In genomic region chr3:120424506-120424905, GRCh38 we compare ENCODE assay signal across 22 cellular contexts. TPM values are rescaled to one million over a fixed set of nuclear protein-coding genes. Genes with fewer than 3 reads are reported as not detected.
DNase-seq lines count a peak whose midpoint lies in the region; ATAC-seq and TF ChIP-seq lines count a peak whose summit lies in the region.
"Had no signal": no experiment of that assay in that cellular context is flagged by ENCODE, and none has a peak within 500 bp of the region (broad histone marks: within the 10 kb centered on the region; RNA-seq: fewer than 3 reads in every experiment).

No MANE protein-coding gene starts in this region.

- H3K9me3 ChIP-seq in adipocyte (ENCODE audit: control insufficient read depth, low read length) (no peaks in the 10 kb centered on the region), transverse colon (no peaks in the 10 kb centered on the region)

- no peaks in the 10 kb centered on the region for H3K9me3 Mint-ChIP-seq in nephron
- H3K9me3 Mint-ChIP-seq in effector memory CD8-positive, alpha-beta T cell = no peaks in the 10 kb centered on the region
- H3K9me3 Mint-ChIP-seq in stimulated activated naive B cell treated with anti-CD40 and anti-IgM and Interleukin-4, amounts not matched to agents 10 μg/mL and 1 μg/mL and 100 μg/mL, for 72 hours = no peaks in the 10 kb centered on the region
- H3K9me3 Mint-ChIP-seq: activated CD8-positive, alpha-beta T cell treated with anti-CD3 and anti-CD28 coated beads for 36 hours; GM23338; neural crest cell; stimulated activated effector memory CD8-positive, alpha-beta T cell treated with anti-CD3 and anti-CD28 coated beads, Interleukin-12 subunit alpha, Interleukin-12 subunit beta, amount 100 ng/mL, for 72 hours; type B pancreatic cell had no signal

- peak overlapping the region; percentile 68 for H3K9ac ChIP-seq in adipocyte (ENCODE audit: low read length)

- TF ChIP-seq EP300 in transverse colon (IDR thresholded peaks at IDR 0.05; ENCODE audit: low read depth) = no peak

- no peaks in the 10 kb centered on the region for H3K27me3 Mint-ChIP-seq in nephron (ENCODE audit: low read depth)
- peaks cover 38 to 45% of the 10 kb centered on the region in 2 donors for H3K27me3 Mint-ChIP-seq in effector memory CD8-positive, alpha-beta T cell
- peaks cover 6 to 17% of the 10 kb centered on the region in 2 donors for H3K27me3 Mint-ChIP-seq in stimulated activated naive B cell treated with anti-CD40 and anti-IgM and Interleukin-4, amounts not matched to agents 10 μg/mL and 1 μg/mL and 100 μg/mL, for 72 hours
- H3K27me3 Mint-ChIP-seq: type B pancreatic cell had no signal

- H3K27me3 ChIP-seq in adipocyte (replicated peaks; ENCODE audit: control insufficient read depth, insufficient read depth, low read length) (no peaks in the 10 kb centered on the region), transverse colon (no peaks in the 10 kb centered on the region)
- H3K27me3 ChIP-seq: cardiac muscle cell, dorsolateral prefrontal cortex had no signal

- H3K27ac ChIP-seq in transverse colon = peak overlapping the region; percentile 39 to 84 (median 80)
- H3K27ac ChIP-seq: cardiac muscle cell had no signal

- peak overlapping the region; percentile 87 to 91 (median 88) for H3K27ac Mint-ChIP-seq in nephron
- no peak overlapping the region for H3K27ac Mint-ChIP-seq in effector memory CD8-positive, alpha-beta T cell
- no peak overlapping the region for H3K27ac Mint-ChIP-seq in stimulated activated naive B cell treated with anti-CD40 and anti-IgM and Interleukin-4, amounts not matched to agents 10 μg/mL and 1 μg/mL and 100 μg/mL, for 72 hours
- H3K27ac Mint-ChIP-seq: activated CD8-positive, alpha-beta T cell treated with anti-CD3 and anti-CD28 coated beads for 36 hours; GM23338; stimulated activated effector memory CD8-positive, alpha-beta T cell treated with anti-CD3 and anti-CD28 coated beads, Interleukin-12 subunit alpha, Interleukin-12 subunit beta, amount 100 ng/mL, for 72 hours; type B pancreatic cell had no signal

- H3K4me3 ChIP-seq in adipocyte (ENCODE audit: low read length) (peak overlapping the region; percentile 18), transverse colon (no peak overlapping the region)
- H3K4me3 ChIP-seq: cardiac muscle cell, dorsolateral prefrontal cortex, GM23338, skin epidermis had no signal

- H3K36me3 ChIP-seq in adipocyte (ENCODE audit: control insufficient read depth, insufficient read depth, low read length, severe bottlenecking) = peaks cover 35% of the 10 kb centered on the region
- no peaks in the 10 kb centered on the region for H3K36me3 ChIP-seq in transverse colon
- H3K36me3 ChIP-seq: cardiac muscle cell had no signal

- H3K4me1 Mint-ChIP-seq in nephron = peaks cover 90% of the 10 kb centered on the region
- H3K4me1 Mint-ChIP-seq in effector memory CD8-positive, alpha-beta T cell (ENCODE audit: low read depth in 2 of 2) = no peaks in the 10 kb centered on the region
- H3K4me1 Mint-ChIP-seq in stimulated activated naive B cell treated with anti-CD40 and anti-IgM and Interleukin-4, amounts not matched to agents 10 μg/mL and 1 μg/mL and 100 μg/mL, for 72 hours = no peaks in the 10 kb centered on the region
- H3K4me1 Mint-ChIP-seq: stimulated activated effector memory CD8-positive, alpha-beta T cell treated with anti-CD3 and anti-CD28 coated beads, Interleukin-12 subunit alpha, Interleukin-12 subunit beta, amount 100 ng/mL, for 72 hours had no signal

- TF ChIP-seq POLR2A in transverse colon (IDR thresholded peaks at IDR 0.05) = no peak

- TF ChIP-seq CTCF in nephron (IDR thresholded peaks at IDR 0.05; ENCODE audit: unreplicated experiment in 3 of 3) (no peak), transverse colon (IDR thresholded peaks at IDR 0.05) (no peak)

- ATAC-seq in Right ventricle myocardium superior (ENCODE audit: poor library complexity) (peak; percentile 34), GM21619 (IDR thresholded peaks at IDR 0.05; ENCODE audit: unreplicated experiment) (no peak)
- ATAC-seq in effector memory CD8-positive, alpha-beta T cell (replicated peaks) = no peak
- ATAC-seq in stimulated activated naive B cell treated with anti-CD40 and anti-IgM and Interleukin-4, amounts not matched to agents 10 μg/mL and 1 μg/mL and 100 μg/mL, for 72 hours (replicated peaks) = no peak
- ATAC-seq: activated CD8-positive, alpha-beta T cell treated with anti-CD3 and anti-CD28 coated beads for 36 hours; GM23338; stimulated activated effector memory CD8-positive, alpha-beta T cell treated with anti-CD3 and anti-CD28 coated beads, Interleukin-12 subunit alpha, Interleukin-12 subunit beta, amount 100 ng/mL, for 72 hours had no signal

- no peak for DNase-seq in adipocyte (ENCODE audit: low read depth)
- DNase-seq in Right ventricle myocardium superior = peak; percentile 64
- no peak for DNase-seq in transverse colon
- no peak for DNase-seq in effector memory CD8-positive, alpha-beta T cell
- no peak for DNase-seq in stimulated activated naive B cell treated with anti-CD40 and anti-IgM and Interleukin-4, amounts not matched to agents 10 μg/mL and 1 μg/mL and 100 μg/mL, for 72 hours
- DNase-seq: activated CD8-positive, alpha-beta T cell treated with anti-CD3 and anti-CD28 coated beads for 36 hours; activated gamma-delta T cell treated with Interleukin-2 at 50 U/mL for 16 hours; activated T-cell treated with anti-CD3 and anti-CD28 coated beads, Interleukin-2, amount 50 U/mL, for 1 hour; C1 segment of cervical spinal cord; DND-41; dorsolateral prefrontal cortex; NCI-H187; NCI-H69; stimulated activated CD4-positive, alpha-beta T cell treated with anti-CD3 and anti-CD28 coated beads, Interleukin-1b, Interleukin-23, amount 100 ng/mL, for 48 hours had no signal

- in situ Hi-C loops in transverse colon (cut with MboI; ENCODE audit: low pct_ligation_motif_present in 1 of 4, low pct_unique_long_range_greater_than_20kb in 1 of 4, low sequenced_read_pairs in 3 of 4) = loop anchor here (10.0 to 25.0 kb wide), 2 partner anchors 130 to 138 kb away; no protein-coding TSS in a partner anchor

- peak overlapping the region in 2 of 3 experiments; percentile 35 for H3K4me3 Mint-ChIP-seq in nephron
- no peak overlapping the region for H3K4me3 Mint-ChIP-seq in effector memory CD8-positive, alpha-beta T cell
- H3K4me3 Mint-ChIP-seq in stimulated activated naive B cell treated with anti-CD40 and anti-IgM and Interleukin-4, amounts not matched to agents 10 μg/mL and 1 μg/mL and 100 μg/mL, for 72 hours = no peak overlapping the region
- H3K4me3 Mint-ChIP-seq: activated CD8-positive, alpha-beta T cell treated with anti-CD3 and anti-CD28 coated beads for 36 hours; GM23338; neural crest cell; stimulated activated effector memory CD8-positive, alpha-beta T cell treated with anti-CD3 and anti-CD28 coated beads, Interleukin-12 subunit alpha, Interleukin-12 subunit beta, amount 100 ng/mL, for 72 hours; type B pancreatic cell had no signal

- 76 to 80% methylated on average over 6 of the region's 6 CpGs for WGBS in transverse colon (ENCODE audit: low coverage in 1 of 2), 2 donors

- intact Hi-C loops in Right ventricle myocardium superior (cut with DNase I) = no loop called here
- intact Hi-C loops in transverse colon (cut with DNase I; ENCODE audit: low total_unique reads) = no loop called here

- H3K4me1 ChIP-seq in adipocyte (ENCODE audit: control insufficient read depth, insufficient read depth, low read length) (peaks cover 97% of the 10 kb centered on the region), transverse colon (peaks cover 6 to 69% (median 31%) of the 10 kb centered on the region in 4 donors)

- H3K36me3 Mint-ChIP-seq in nephron (ENCODE audit: low read depth) = peaks cover 17% of the 10 kb centered on the region
- H3K36me3 Mint-ChIP-seq in effector memory CD8-positive, alpha-beta T cell (ENCODE audit: insufficient read depth) = no peaks in the 10 kb centered on the region
- H3K36me3 Mint-ChIP-seq in stimulated activated naive B cell treated with anti-CD40 and anti-IgM and Interleukin-4, amounts not matched to agents 10 μg/mL and 1 μg/mL and 100 μg/mL, for 72 hours = no peaks in the 10 kb centered on the region
- H3K36me3 Mint-ChIP-seq: stimulated activated effector memory CD8-positive, alpha-beta T cell treated with anti-CD3 and anti-CD28 coated beads, Interleukin-12 subunit alpha, Interleukin-12 subunit beta, amount 100 ng/mL, for 72 hours had no signal

RNA-seq across cellular contexts. Expression of gene FSTL1, which starts 26.3 kb away (rescaled TPM):
- total RNA-seq in Right ventricle myocardium superior (209 TPM), transverse colon (100 to 1,000 TPM in 1 of 4 donors, 10 to 100 TPM in 3; 81.2 to 106 (median 91.8) TPM)

Comparison
In these comparisons a context has a peak if more than half of its experiments do, and no peak if none do; other contexts are left out.
1. H3K27ac Mint-ChIP-seq: peak in nephron (3 of 3); none in effector memory CD8-positive, alpha-beta T cell (0 of 2) and stimulated activated naive B cell treated with anti-CD40 and anti-IgM and Interleukin-4, amounts not matched to agents 10 μg/mL and 1 μg/mL and 100 μg/mL, for 72 hours (single experiment).
2. H3K4me3 Mint-ChIP-seq: peak in nephron (2 of 3); none in effector memory CD8-positive, alpha-beta T cell (0 of 2) and stimulated activated naive B cell treated with anti-CD40 and anti-IgM and Interleukin-4, amounts not matched to agents 10 μg/mL and 1 μg/mL and 100 μg/mL, for 72 hours (0 of 2).